In genomic region chr12:57224973-57225679, GRCh38 we compare ENCODE assay signal across 8 cellular contexts. TPM values are rescaled to one million over a fixed set of nuclear protein-coding genes. Genes with fewer than 3 reads are reported as not detected.
DNase-seq lines count a peak whose midpoint lies in the region; ATAC-seq and TF ChIP-seq lines count a peak whose summit lies in the region.

No MANE protein-coding gene starts in this region.

- no peaks in the 10 kb centered on the region for H3K27me3 Mint-ChIP-seq in chondrocyte (ENCODE audit: low read depth)
- peaks cover 35 to 61% (median 54%) of the 10 kb centered on the region in 3 donors for H3K27me3 Mint-ChIP-seq in naive B cell

- peak; percentile 81 for DNase-seq in NCI-H82 (lab: John Stamatoyannopoulos, UW)
- no peak for DNase-seq in NCI-H82 treated with DMSO at 0.1 percent for 48 hours (lab: John Stamatoyannopoulos, UW; ENCODE audit: unreplicated experiment)
- peak; percentile 59 for DNase-seq in T-helper 9 cell
- DNase-seq in chondrocyte (ENCODE audit: low spot score), result no peak
- DNase-seq in naive B cell, result peak; percentile 73

- no peak overlapping the region for H3K27ac Mint-ChIP-seq in chondrocyte (ENCODE audit: unreplicated experiment)
- peak overlapping the region in 5 of 6 donors; percentile 23 to 95 (median 90) for H3K27ac Mint-ChIP-seq in naive B cell

- H3K4me3 Mint-ChIP-seq in chondrocyte (ENCODE audit: unreplicated experiment), result no peak overlapping the region
- H3K4me3 Mint-ChIP-seq in naive B cell, result peak overlapping the region in 7 of 8 donors; percentile 44 to 88 (median 72)

- peak; percentile 64 to 74 for ATAC-seq in naive B cell (ENCODE audit: low read depth in 2 of 2)
- no peak for ATAC-seq in GM18861 (IDR thresholded peaks at IDR 0.05; ENCODE audit: unreplicated experiment)
- no peak for ATAC-seq in GM21717 (IDR thresholded peaks at IDR 0.05; ENCODE audit: unreplicated experiment)
- ATAC-seq in HG03439 (IDR thresholded peaks at IDR 0.05; ENCODE audit: unreplicated experiment), result no peak

- peaks cover 36% of the 10 kb centered on the region for H3K4me1 Mint-ChIP-seq in chondrocyte (ENCODE audit: low read depth)
- peaks cover 66 to 89% (median 78%) of the 10 kb centered on the region in 3 donors for H3K4me1 Mint-ChIP-seq in naive B cell

- H3K36me3 Mint-ChIP-seq in chondrocyte (ENCODE audit: low read depth) (no peaks in the 10 kb centered on the region), naive B cell (peaks cover 0 to 19% of the 10 kb centered on the region in 2 donors)

- no peaks in the 10 kb centered on the region for H3K9me3 Mint-ChIP-seq in chondrocyte (ENCODE audit: low read depth)
- H3K9me3 Mint-ChIP-seq in naive B cell, result peaks cover 0 to 5% (median 0%) of the 10 kb centered on the region in 7 donors

- TF ChIP-seq CTCF in chondrocyte (IDR thresholded peaks at IDR 0.05), result peak; percentile 76

RNA-seq across cellular contexts. Expression of gene SHMT2, which starts 4.4 kb away (rescaled TPM):
- total RNA-seq in chondrocyte, result 112 to 292 TPM (median 291 TPM) in 3 replicates
- 100 to 1,000 TPM; 160 to 183 (median 173) TPM for polyA plus RNA-seq in naive B cell (ENCODE audit: low read depth in 6 of 6)

RNA-seq across cellular contexts. Expression of gene NXPH4, which starts 8.5 kb away (rescaled TPM):
- total RNA-seq in chondrocyte, result 75.4 to 85.4 TPM (median 82.8 TPM) in 3 replicates
- polyA plus RNA-seq in naive B cell (ENCODE audit: low read depth in 6 of 6), result 1 to 10 TPM; 1.2 to 4.9 (median 2.8) TPM

RNA-seq across cellular contexts. Expression of gene STAC3, which starts 25.9 kb away (rescaled TPM):
- total RNA-seq in chondrocyte, result 1.1 to 2.8 TPM (median 1.3 TPM) in 3 replicates
- polyA plus RNA-seq in naive B cell (ENCODE audit: low read depth in 6 of 6), result under 1 TPM in 4 of 6 donors, not detected in 2; 0.32 to 0.43 (median 0.38) TPM

Comparison
In these comparisons a context has a peak if more than half of its experiments do, and no peak if none do; other contexts are left out.
1. DNase-seq: peak in NCI-H82 (single experiment), T-helper 9 cell (single experiment) and naive B cell (single experiment); none in NCI-H82 treated with DMSO at 0.1 percent for 48 hours (single experiment) and chondrocyte (single experiment).
2. ATAC-seq: peak in naive B cell (2 of 2); none in GM18861 (single experiment), GM21717 (single experiment) and HG03439 (single experiment).